Comparison of ENCODE assay signal across 16 cellular contexts in genomic region chr5:174190073-174190675, GRCh38.
"Had no signal": no experiment of that assay in that cellular context is flagged by ENCODE, and none has a peak within 500 bp of the region (broad histone marks: within the 10 kb centered on the region; RNA-seq: fewer than 3 reads in every experiment).

No MANE protein-coding gene starts in this region.

- ATAC-seq: natural killer cell, upper lobe of right lung had no signal

- H3K36me3 Mint-ChIP-seq: activated naive CD8-positive, alpha-beta T cell treated with anti-CD3 and anti-CD28 coated beads, Interleukin-2, amount 10 ng/mL, durations not matched to agents 7 days and 5 days; natural killer cell had no signal

- H3K27ac ChIP-seq: epithelial cell of prostate, suprapubic skin, upper lobe of right lung had no signal

- H3K9me3 Mint-ChIP-seq: activated naive CD8-positive, alpha-beta T cell treated with anti-CD3 and anti-CD28 coated beads, Interleukin-2, amount 10 ng/mL, durations not matched to agents 7 days and 5 days; natural killer cell; stimulated activated naive CD8-positive, alpha-beta T cell treated with anti-CD3 and anti-CD28 coated beads, Interleukin-15, Interleukin-2, amounts not matched to agents 100 ng/mL and 50 ng/mL, for 24 hours had no signal

- H3K4me3 ChIP-seq: right lobe of liver, suprapubic skin, upper lobe of right lung had no signal

- H3K9me3 ChIP-seq: right lobe of liver, suprapubic skin, upper lobe of right lung had no signal

- H3K27me3 ChIP-seq: right lobe of liver, upper lobe of right lung had no signal

- H3K4me3 Mint-ChIP-seq: activated naive CD8-positive, alpha-beta T cell treated with anti-CD3 and anti-CD28 coated beads, Interleukin-2, amount 10 ng/mL, durations not matched to agents 7 days and 5 days; natural killer cell; stimulated activated naive CD8-positive, alpha-beta T cell treated with anti-CD3 and anti-CD28 coated beads, Interleukin-15, Interleukin-2, amounts not matched to agents 100 ng/mL and 50 ng/mL, for 24 hours had no signal

- H3K4me1 ChIP-seq: suprapubic skin, upper lobe of right lung had no signal

- H3K27me3 Mint-ChIP-seq: activated naive CD8-positive, alpha-beta T cell treated with anti-CD3 and anti-CD28 coated beads, Interleukin-2, amount 10 ng/mL, durations not matched to agents 7 days and 5 days had no signal

- DNase-seq: activated CD4-positive, alpha-beta T cell treated with anti-CD3 and anti-CD28 coated beads for 1 hour; activated CD4-positive, alpha-beta T cell treated with anti-CD3 and anti-CD28 coated beads, Interleukin-2, amount 50 U/mL, for 4 hours; activated naive CD4-positive, alpha-beta T cell; activated naive CD8-positive, alpha-beta T cell treated with anti-CD3 and anti-CD28 coated beads, Interleukin-2, amount 10 ng/mL, durations not matched to agents 7 days and 5 days; activated T-cell treated with anti-CD3 and anti-CD28 coated beads for 4 hours; effector memory CD4-positive, alpha-beta T cell; islet precursor cell; natural killer cell; occipital lobe; T-helper 9 cell; upper lobe of right lung had no signal

- H3K27ac Mint-ChIP-seq: activated naive CD8-positive, alpha-beta T cell treated with anti-CD3 and anti-CD28 coated beads, Interleukin-2, amount 10 ng/mL, durations not matched to agents 7 days and 5 days; natural killer cell; progenitor cell of endocrine pancreas; stimulated activated naive CD8-positive, alpha-beta T cell treated with anti-CD3 and anti-CD28 coated beads, Interleukin-15, Interleukin-2, amounts not matched to agents 100 ng/mL and 50 ng/mL, for 24 hours had no signal

- H3K36me3 ChIP-seq: right lobe of liver, suprapubic skin, upper lobe of right lung had no signal

- H3K4me1 Mint-ChIP-seq: activated naive CD8-positive, alpha-beta T cell treated with anti-CD3 and anti-CD28 coated beads, Interleukin-2, amount 10 ng/mL, durations not matched to agents 7 days and 5 days; natural killer cell had no signal
